9 cellular contexts compared by ENCODE assay signal in the genomic region with DNA sequence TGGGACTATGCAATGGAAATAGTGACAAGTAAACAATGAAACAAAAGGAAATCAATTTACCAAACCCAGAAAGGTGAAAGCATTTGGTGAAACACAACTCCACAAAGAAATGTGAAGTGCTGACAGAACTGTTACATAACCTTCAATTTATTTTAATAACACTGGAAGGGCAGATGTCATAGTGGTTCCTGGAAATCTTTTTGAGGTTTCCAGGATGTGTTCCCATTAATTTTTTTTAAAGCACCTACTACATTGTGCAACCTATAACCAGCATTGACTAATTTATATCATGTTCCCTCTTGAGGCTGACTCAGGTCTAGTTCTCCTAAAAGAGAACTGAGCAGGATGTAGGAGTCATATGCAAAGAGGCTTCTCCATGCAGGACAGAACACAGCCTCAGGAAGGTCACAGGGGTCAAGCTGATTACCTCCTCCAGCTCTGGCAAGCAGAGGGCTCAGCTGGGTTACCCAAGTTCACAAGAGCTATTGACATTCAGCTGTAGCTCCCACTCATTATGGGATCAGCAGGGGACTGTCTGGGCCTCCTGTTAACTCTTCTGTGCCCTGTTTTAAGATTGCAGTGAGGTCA.
DNase-seq lines count a peak whose midpoint lies in the region; ATAC-seq, FAIRE-seq and TF ChIP-seq lines count a peak whose summit lies in the region.
"Had no signal": no experiment of that assay in that cellular context is flagged by ENCODE, and none has a peak within 500 bp of the region (broad histone marks: within the 10 kb centered on the region; RNA-seq: fewer than 3 reads in every experiment).

No MANE protein-coding gene starts in this region.

- no peak overlapping the region for H3K4me3 Mint-ChIP-seq in endothelial cell (ENCODE audit: unreplicated experiment)

- H3K27ac ChIP-seq in WERI-Rb-1: peak overlapping the region; percentile 80
- peak overlapping the region; percentile 82 for H3K27ac ChIP-seq in keratinocyte (ENCODE audit: control insufficient read depth, insufficient read depth, low read length)

- H3K9me3 ChIP-seq in BE2C (no peaks in the 10 kb centered on the region), WERI-Rb-1 (ENCODE audit: severe bottlenecking) (no peaks in the 10 kb centered on the region), keratinocyte (ENCODE audit: control insufficient read depth, low read depth, low read length) (no peaks in the 10 kb centered on the region)

- no peaks in the 10 kb centered on the region for H3K9me3 Mint-ChIP-seq in endothelial cell (ENCODE audit: unreplicated experiment)

- H2AFZ ChIP-seq in keratinocyte (ENCODE audit: control insufficient read depth, low read length): no peak overlapping the region

- DNase-seq in BE2C: peak; percentile 63
- peak; percentile 54 for DNase-seq in HK-2 (ENCODE audit: unreplicated experiment)
- peak; percentile 92 for DNase-seq in WERI-Rb-1
- peak; percentile 94 for DNase-seq in keratinocyte (ENCODE audit: low read depth, low spot score)
- no peak for DNase-seq in amniotic stem cell (lab: John Stamatoyannopoulos, UW)
- DNase-seq in Ammon's horn (ENCODE audit: low spot score): no peak
- no peak for DNase-seq in endothelial cell (ENCODE audit: low spot score)

- dilution Hi-C loops in keratinocyte (cut with MboI; ENCODE audit: extremely low pct_ligation_motif_present, low sequenced_read_pairs): no loop called here

- H3K4me1 Mint-ChIP-seq in endothelial cell (ENCODE audit: unreplicated experiment): peaks cover 8% of the 10 kb centered on the region

- FAIRE-seq in keratinocyte (lab: Jason Lieb, UNC): peak; percentile 99
- FAIRE-seq: GM12892 had no signal

- H3K9ac ChIP-seq in keratinocyte (ENCODE audit: control insufficient read depth, extremely low read depth, insufficient read depth, low read length): peak overlapping the region; percentile 1

- no peaks in the 10 kb centered on the region for H3K9me1 ChIP-seq in keratinocyte (ENCODE audit: control insufficient read depth, extremely low read depth, insufficient read depth, low read length)

- no peak overlapping the region for H3K4me3 ChIP-seq in BE2C (ENCODE audit: low read depth, low read length)
- no peak overlapping the region for H3K4me3 ChIP-seq in WERI-Rb-1 (ENCODE audit: low read depth, low read length)
- no peak overlapping the region for H3K4me3 ChIP-seq in keratinocyte (ENCODE audit: control insufficient read depth in 2 of 3, extremely low read depth in 1 of 3, insufficient read depth in 2 of 3, low read depth in 1 of 3, low read length in 3 of 3)

- H3K4me2 ChIP-seq in keratinocyte (ENCODE audit: control insufficient read depth, extremely low read depth, insufficient read depth, low read depth, low read length): peak overlapping the region; percentile 40

- TF ChIP-seq CTCF in BE2C (IDR thresholded peaks at IDR 0.05; ENCODE audit: low read depth, low read length): no peak
- TF ChIP-seq CTCF in WERI-Rb-1 (IDR thresholded peaks at IDR 0.05; ENCODE audit: low read depth, low read length): no peak
- peak in 1 of 3 experiments; percentile 1 for TF ChIP-seq CTCF in keratinocyte (optimal IDR thresholded peaks at IDR 0.05 in 1 of 3, IDR thresholded peaks at IDR 0.05 in 1 of 3, conservative IDR thresholded peaks at IDR 0.05 in 1 of 3; ENCODE audit: extremely low read depth in 1 of 3, insufficient read depth in 2 of 3, low read length in 3 of 3)
- no peak for TF ChIP-seq CTCF in endothelial cell (IDR thresholded peaks at IDR 0.05; ENCODE audit: unreplicated experiment)

- peaks cover 3% of the 10 kb centered on the region for H3K27me3 Mint-ChIP-seq in endothelial cell (ENCODE audit: unreplicated experiment)

- H4K20me1 ChIP-seq in keratinocyte (ENCODE audit: control insufficient read depth, extremely low read depth, insufficient read depth, low read length): no peaks in the 10 kb centered on the region

- no peak for ATAC-seq in HG03442 (IDR thresholded peaks at IDR 0.05; ENCODE audit: unreplicated experiment)

- H3K36me3 Mint-ChIP-seq in endothelial cell (ENCODE audit: low read depth, unreplicated experiment): no peaks in the 10 kb centered on the region

- H3K79me2 ChIP-seq in keratinocyte (ENCODE audit: control insufficient read depth, insufficient read depth, low read length): no peaks in the 10 kb centered on the region

- H3K4me1 ChIP-seq in BE2C (peaks cover 14% of the 10 kb centered on the region), keratinocyte (ENCODE audit: control insufficient read depth, extremely low read depth, insufficient read depth, low read length) (peaks cover 43% of the 10 kb centered on the region)

- H3K27me3 ChIP-seq in BE2C (no peaks in the 10 kb centered on the region), WERI-Rb-1 (ENCODE audit: insufficient read depth, low read depth, severe bottlenecking) (no peaks in the 10 kb centered on the region), keratinocyte (ENCODE audit: control insufficient read depth, extremely low read depth, insufficient read depth, low read length) (no peaks in the 10 kb centered on the region)

- H3K27ac Mint-ChIP-seq in endothelial cell (ENCODE audit: unreplicated experiment): no peak overlapping the region

- H3K36me3 ChIP-seq in BE2C (no peaks in the 10 kb centered on the region), WERI-Rb-1 (no peaks in the 10 kb centered on the region; the same call in 1 of the 2 replicates), keratinocyte (ENCODE audit: control insufficient read depth in 2 of 2, extremely low read depth in 1 of 2, insufficient read depth in 2 of 2, low read length in 2 of 2) (no peaks in the 10 kb centered on the region)

Comparison
In these comparisons a context has a peak if more than half of its experiments do, and no peak if none do; other contexts are left out.
1. DNase-seq: peak in BE2C (single experiment), HK-2 (single experiment), WERI-Rb-1 (single experiment) and keratinocyte (single experiment); none in amniotic stem cell (single experiment), Ammon's horn (single experiment) and endothelial cell (single experiment).